In genomic region chr12:52037248-52037861, GRCh38 we compare ENCODE assay signal across 8 cellular contexts. TPM values are rescaled to one million over a fixed set of nuclear protein-coding genes. Genes with fewer than 3 reads are reported as not detected.
A peak's percentile ranks its signal among the peaks of the same experiment; 100 is the strongest.
DNase-seq lines count a peak whose midpoint lies in the region; ATAC-seq and TF ChIP-seq lines count a peak whose summit lies in the region.

No MANE protein-coding gene starts in this region.

- H3K4me1 ChIP-seq in Peyer's patch = peaks cover 3 to 34% (median 24%) of the 10 kb centered on the region in 4 donors

- H3K9me2 ChIP-seq in neural cell (ENCODE audit: insufficient read depth, low read length) = no peaks in the 10 kb centered on the region

- no peak for TF ChIP-seq RAD21 in neural cell (conservative IDR thresholded peaks at IDR 0.05)

- H3K4me3 ChIP-seq in Peyer's patch (peak overlapping the region; percentile 65 to 80 (median 66)), epithelial cell of proximal tubule (ENCODE audit: low read depth, low read length) (peak overlapping the region; percentile 59), neural cell (ENCODE audit: low read length) (peak overlapping the region; percentile 86)

- TF ChIP-seq CTCF in Peyer's patch (IDR thresholded peaks at IDR 0.05) = no peak
- TF ChIP-seq CTCF in epithelial cell of proximal tubule (conservative IDR thresholded peaks at IDR 0.05; ENCODE audit: low read depth, low read length) = no peak
- peak; percentile 32 for TF ChIP-seq CTCF in neural cell (IDR thresholded peaks at IDR 0.05; ENCODE audit: poor library complexity, severe bottlenecking)

- H3K27me3 ChIP-seq in Peyer's patch (no peaks in the 10 kb centered on the region), neural cell (ENCODE audit: insufficient read depth, low read depth, low read length) (no peaks in the 10 kb centered on the region)

- H3F3A ChIP-seq in neural cell (ENCODE audit: insufficient read depth, low read length, poor library complexity, severe bottlenecking) = no peaks in the 10 kb centered on the region

- DNase-seq in NCI-H2227 (lab: John Stamatoyannopoulos, UW; ENCODE audit: unreplicated experiment) (peak; percentile 20), NCI-H2227 treated with DMSO at 0.1 percent for 48 hours (lab: John Stamatoyannopoulos, UW) (no peak), Peyer's patch (peak in 2 of 3 donors; percentile 67 to 69), epithelial cell of proximal tubule (ENCODE audit: low read depth) (no peak), HK-2 (ENCODE audit: unreplicated experiment) (no peak), NAMALWA (ENCODE audit: low spot score) (no peak)

- ATAC-seq in GM18868 (IDR thresholded peaks at IDR 0.05; ENCODE audit: unreplicated experiment) = no peak

- TF ChIP-seq POLR2A in Peyer's patch (IDR thresholded peaks at IDR 0.05) = no peak

- H3K9ac ChIP-seq in neural cell (ENCODE audit: low read length) = peak overlapping the region; percentile 90

- no peaks in the 10 kb centered on the region for H4K20me1 ChIP-seq in neural cell (ENCODE audit: insufficient read depth)

- H3K79me2 ChIP-seq in neural cell (replicated peaks; ENCODE audit: insufficient read depth, low read length) = no peaks in the 10 kb centered on the region

- no peaks in the 10 kb centered on the region for H3K36me3 ChIP-seq in Peyer's patch
- no peaks in the 10 kb centered on the region for H3K36me3 ChIP-seq in neural cell (ENCODE audit: insufficient read depth, low read length)

- H3K9me3 ChIP-seq in Peyer's patch (no peaks in the 10 kb centered on the region), neural cell (ENCODE audit: low read length) (no peaks in the 10 kb centered on the region)

- no peak for TF ChIP-seq EP300 in neural cell (conservative IDR thresholded peaks at IDR 0.05; ENCODE audit: poor library complexity, severe bottlenecking)

- H3K4me2 ChIP-seq in neural cell (ENCODE audit: low read length) = peak overlapping the region; percentile 59

- peak overlapping the region; percentile 69 to 87 (median 80) for H3K27ac ChIP-seq in Peyer's patch
- peak overlapping the region; percentile 37 for H3K27ac ChIP-seq in neural cell (ENCODE audit: low read length)

- H2AFZ ChIP-seq in neural cell (ENCODE audit: low read depth, low read length) = peak overlapping the region; percentile 40

TF ChIP-seq in neural cell, 6 proteins besides CTCF, POLR2A, EP300 and RAD21:
- peak; percentile 71 for TF ChIP-seq REST (IDR thresholded peaks at IDR 0.05; ENCODE audit: borderline replicate concordance)
- no peak for TF ChIP-seq TAF1 (IDR thresholded peaks at IDR 0.05; ENCODE audit: low read depth)
- peak; percentile 31 for TF ChIP-seq MXI1 (conservative IDR thresholded peaks at IDR 0.05; ENCODE audit: poor library complexity, severe bottlenecking)
- no peak for TF ChIP-seq EZH2 (IDR thresholded peaks at IDR 0.05; ENCODE audit: borderline replicate concordance, insufficient read depth, low read length, poor library complexity, severe bottlenecking)
- TF ChIP-seq POLR2AphosphoS5 (IDR thresholded peaks at IDR 0.05) = peak; percentile 42
- no peak for TF ChIP-seq SMC3 (conservative IDR thresholded peaks at IDR 0.05; ENCODE audit: poor library complexity)

RNA-seq across cellular contexts. Expression of gene NR4A1, which starts 13.9 kb away (rescaled TPM):
- total RNA-seq in Peyer's patch (100 to 1,000 TPM in 1 of 4 donors, 10 to 100 TPM in 2, 1 to 10 TPM in 1; 3.9 to 265 (median 42.2) TPM), epithelial cell of proximal tubule (2.2 and 4.3 TPM in 2 replicates)
- polyA plus RNA-seq in neural cell = 3.4 and 6.1 TPM in 2 replicates
- polyA minus RNA-seq in neural cell = 5.0 and 7.3 TPM in 2 replicates

RNA-seq across cellular contexts. Expression of gene TAMALIN, which starts 30.6 kb away (rescaled TPM):
- total RNA-seq in Peyer's patch = 100 to 1,000 TPM in 1 of 4 donors, 10 to 100 TPM in 1, 1 to 10 TPM in 2; 1.2 to 112 (median 16.2) TPM
- total RNA-seq in epithelial cell of proximal tubule = 1.7 and 2.9 TPM in 2 replicates
- polyA plus RNA-seq in neural cell = 5.4 and 6.1 TPM in 2 replicates
- polyA minus RNA-seq in neural cell = 2.2 and 2.4 TPM in 2 replicates

RNA-seq across cellular contexts. Expression of gene ATG101, which starts 32.4 kb away (rescaled TPM):
- total RNA-seq in Peyer's patch (10 to 100 TPM; 31.5 to 39.6 (median 33.9) TPM), epithelial cell of proximal tubule (66.2 and 71.3 TPM in 2 replicates)
- 53.9 and 55.6 TPM in 2 replicates for polyA plus RNA-seq in neural cell
- 32.5 and 40.2 TPM in 2 replicates for polyA minus RNA-seq in neural cell

RNA-seq across cellular contexts. Expression of gene SMIM41, which starts 42.1 kb away (rescaled TPM):
- total RNA-seq in Peyer's patch = 1 to 10 TPM in 2 of 4 donors, not detected in 2; 1.4 to 6.6 TPM
- total RNA-seq in epithelial cell of proximal tubule = not detected in 2 replicates
- not detected in 2 replicates for polyA plus RNA-seq in neural cell
- polyA minus RNA-seq in neural cell = not detected in 2 replicates

Comparison
In these comparisons a context has a peak if more than half of its experiments do, and no peak if none do; other contexts are left out.
1. DNase-seq: peak in NCI-H2227 (single experiment) and Peyer's patch (2 of 3); none in NCI-H2227 treated with DMSO at 0.1 percent for 48 hours (single experiment), epithelial cell of proximal tubule (single experiment), HK-2 (single experiment) and NAMALWA (single experiment).
2. Peak in every context shown above with its lines, with median percentiles within 50 percentile points of each other: H3K4me3 ChIP-seq.